ENCODE assay signal across 10 cellular contexts in genomic region chrX:39398973-39399268, GRCh38.
"Had no signal": no experiment of that assay in that cellular context is flagged by ENCODE, and none has a peak within 500 bp of the region (broad histone marks: within the 10 kb centered on the region; RNA-seq: fewer than 3 reads in every experiment).

No MANE protein-coding gene starts in this region.

- H3K27ac ChIP-seq: right lobe of liver had no signal

- H3K36me3 ChIP-seq: right lobe of liver, upper lobe of left lung had no signal

- H3K9me3 ChIP-seq: mucosa of descending colon, right lobe of liver, upper lobe of left lung had no signal

- H3K4me3 ChIP-seq: mucosa of descending colon, right lobe of liver, upper lobe of left lung had no signal

- H3K27me3 ChIP-seq: upper lobe of left lung had no signal

- H3K4me1 ChIP-seq: right lobe of liver had no signal

- ATAC-seq: effector memory CD8-positive, alpha-beta T cell; naive thymus-derived CD8-positive, alpha-beta T cell; stimulated activated naive B cell treated with anti-CD40 and anti-IgM and Interleukin-4, amounts not matched to agents 10 μg/mL and 1 μg/mL and 100 μg/mL, for 72 hours had no signal

- DNase-seq: activated CD4-positive, alpha-beta T cell treated with anti-CD3 and anti-CD28 coated beads for 48 hours; activated CD8-positive, alpha-beta memory T cell treated with anti-CD3 and anti-CD28 coated beads for 24 hours; activated naive CD4-positive, alpha-beta T cell treated with Interleukin-2 at 50 U/mL for 16 hours; effector memory CD8-positive, alpha-beta T cell; naive thymus-derived CD8-positive, alpha-beta T cell; right lobe of liver; stimulated activated CD4-positive, alpha-beta T cell treated with anti-CD3 and anti-CD28 coated beads, Interleukin-2, amount 100 ng/mL, for 24 hours; stimulated activated naive B cell treated with anti-CD40 and anti-IgM and Interleukin-4, amounts not matched to agents 10 μg/mL and 1 μg/mL and 100 μg/mL, for 72 hours; upper lobe of left lung had no signal
